ENCODE assay signal across 19 cellular contexts in the genomic region with DNA sequence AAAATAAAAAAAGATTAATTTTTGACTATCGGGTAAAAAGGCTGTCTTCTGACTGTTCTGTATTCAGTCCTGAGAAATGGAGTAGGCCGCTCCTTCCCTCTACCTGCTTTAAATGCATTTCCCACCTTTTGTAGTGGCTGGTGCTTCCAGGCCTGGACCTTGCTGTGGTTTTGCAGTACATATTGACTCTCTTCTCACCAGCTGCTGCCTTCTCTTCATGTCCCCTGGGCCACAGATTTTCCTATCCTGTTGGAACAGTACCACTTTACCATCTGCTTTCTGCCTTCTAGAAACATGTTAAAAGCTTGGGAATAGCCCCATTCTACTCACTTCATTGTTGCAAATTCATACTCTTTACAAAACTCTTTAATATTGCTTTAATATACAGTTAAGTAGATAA. TPM values are rescaled to one million over a fixed set of nuclear protein-coding genes. Genes with fewer than 3 reads are reported as not detected.
DNase-seq lines count a peak whose midpoint lies in the region; ATAC-seq and TF ChIP-seq lines count a peak whose summit lies in the region.
"Had no signal": no experiment of that assay in that cellular context is flagged by ENCODE, and none has a peak within 500 bp of the region (broad histone marks: within the 10 kb centered on the region; RNA-seq: fewer than 3 reads in every experiment).

No MANE protein-coding gene starts in this region.

- H4K91ac ChIP-seq in IMR-90 (ENCODE audit: insufficient read depth, low read depth, low read length), result no peak overlapping the region; the same call in 1 of the 2 replicates

- H3K79me1 ChIP-seq in IMR-90 (ENCODE audit: low read depth in 1 of 2, low read length in 2 of 2) (no peaks in the 10 kb centered on the region), mesendoderm (ENCODE audit: low read length) (no peaks in the 10 kb centered on the region)

- H3K27ac ChIP-seq in IMR-90 (ENCODE audit: insufficient read depth, low read length) (no peak overlapping the region), mesendoderm (ENCODE audit: low read depth, low read length) (no peak overlapping the region), Karpas-422 (ENCODE audit: low read length) (no peak overlapping the region)
- H3K27ac ChIP-seq: BLaER1, GM23248, SK-N-MC had no signal

- H3K9me2 ChIP-seq in Karpas-422 (replicated peaks; ENCODE audit: insufficient read depth, low read length), result no peaks in the 10 kb centered on the region

- no TSS peak for BruUV-seq in IMR-90 (replicated peaks; lab: Mats Ljungman, UMichigan)

- dilution Hi-C loops in IMR-90 (cut with HindIII; ENCODE audit: low sequenced_read_pairs, unreplicated experiment), result no loop called here

- H3K9me1 ChIP-seq in IMR-90 (ENCODE audit: insufficient read depth, low read length), result peaks cover 4% of the 10 kb centered on the region; the same call in 1 of the 2 replicates

- no peaks in the 10 kb centered on the region for H3K27me3 ChIP-seq in IMR-90 (ENCODE audit: control insufficient read depth, insufficient read depth, low read length)
- no peaks in the 10 kb centered on the region for H3K27me3 ChIP-seq in mesendoderm (ENCODE audit: insufficient read depth, low read length, poor library complexity)
- H3K27me3 ChIP-seq in Karpas-422 (ENCODE audit: low read length), result no peaks in the 10 kb centered on the region
- H3K27me3 ChIP-seq: BLaER1 had no signal

- no peak overlapping the region for H2BK20ac ChIP-seq in IMR-90 (ENCODE audit: low read depth, low read length)

- no peaks in the 10 kb centered on the region for H3K9me3 ChIP-seq in IMR-90 (ENCODE audit: control insufficient read depth, insufficient read depth, low read length)
- peaks cover 3% of the 10 kb centered on the region; the same call in 1 of the 2 replicates for H3K9me3 ChIP-seq in Karpas-422 (ENCODE audit: low read length)
- H3K9me3 ChIP-seq: A549, BLaER1, HAP-1 had no signal

- POLR2A ChIA-PET in IMR-90 (lab: Charles Lee; ENCODE audit: unreplicated experiment), result no interaction called here

- intact Hi-C loops in IMR-90 (cut with micrococcal nuclease), result no loop called here

- H3K23ac ChIP-seq in IMR-90 (ENCODE audit: low read depth, low read length) (no peak overlapping the region), mesendoderm (ENCODE audit: low read length) (no peak overlapping the region)

- DNase-seq in NCI-H446 (lab: John Stamatoyannopoulos, UW) (peak; percentile 7 to 21), NCI-H446 treated with DMSO at 0.1 percent for 48 hours (lab: John Stamatoyannopoulos, UW) (no peak), IMR-90 (no peak), NCI-H2171 treated with DMSO at 0.1 percent for 48 hours (lab: John Stamatoyannopoulos, UW) (peak; percentile 95), mesendoderm (no peak), Karpas-422 (no peak), NOMO-1 treated with DMSO at 0.1 percent for 48 hours (lab: John Stamatoyannopoulos, UW; ENCODE audit: unreplicated experiment) (no peak)
- DNase-seq: CD8-positive, alpha-beta T cell; GF-D8; GM23248; KG1; NCI-H2081; NCI-H774; SHP77 had no signal

- H2AK5ac ChIP-seq in IMR-90 (ENCODE audit: low read depth, low read length) (no peak overlapping the region; the same call in 1 of the 2 replicates), mesendoderm (ENCODE audit: low read length) (no peak overlapping the region)

- CTCF ChIA-PET in IMR-90 (lab: Yijun Ruan, JAX), result no interaction called here

- H3K4me2 ChIP-seq in IMR-90 (ENCODE audit: low read depth, low read length) (no peak overlapping the region), mesendoderm (ENCODE audit: low read length) (no peak overlapping the region), Karpas-422 (ENCODE audit: low read depth, low read length, poor library complexity, severe bottlenecking) (no peak overlapping the region)
- H3K4me2 ChIP-seq: A549, BLaER1 had no signal

- no peaks in the 10 kb centered on the region for H4K20me1 ChIP-seq in IMR-90 (ENCODE audit: insufficient read depth, low read length)
- no peaks in the 10 kb centered on the region for H4K20me1 ChIP-seq in Karpas-422 (ENCODE audit: insufficient read depth, low read depth, low read length)
- H4K20me1 ChIP-seq: BLaER1 had no signal

- H2BK15ac ChIP-seq in IMR-90 (ENCODE audit: low read depth, low read length) (peak overlapping the region; percentile 87; the same call in 1 of the 3 replicates), mesendoderm (replicated peaks; ENCODE audit: low read depth) (no peak overlapping the region)

- H3K18ac ChIP-seq in IMR-90 (ENCODE audit: low read depth, low read length) (no peak overlapping the region), mesendoderm (ENCODE audit: low read length) (no peak overlapping the region)

- no peak for TF ChIP-seq POLR2A in IMR-90 (IDR thresholded peaks at IDR 0.05; ENCODE audit: low read depth, low read length)

- H4K8ac ChIP-seq in IMR-90 (ENCODE audit: low read depth in 2 of 2, low read length in 2 of 2), result no peak overlapping the region; a peak in 1 of 4 replicates
- peak overlapping the region; percentile 28 for H4K8ac ChIP-seq in mesendoderm (ENCODE audit: low read depth, low read length)

- peaks cover 3% of the 10 kb centered on the region; the same call in 1 of the 2 replicates for H3K4me1 ChIP-seq in IMR-90 (ENCODE audit: control insufficient read depth, insufficient read depth, low read length)
- no peaks in the 10 kb centered on the region for H3K4me1 ChIP-seq in mesendoderm (ENCODE audit: control insufficient read depth, low read depth, low read length)
- H3K4me1 ChIP-seq in Karpas-422 (ENCODE audit: low read length), result no peaks in the 10 kb centered on the region
- H3K4me1 ChIP-seq: BLaER1, HAP-1 had no signal

- no peak overlapping the region for H3K56ac ChIP-seq in IMR-90 (ENCODE audit: extremely low read depth, insufficient read depth, low read length)
- H3K56ac ChIP-seq in mesendoderm (ENCODE audit: low read length), result no peak overlapping the region

- H3K36me3 ChIP-seq in IMR-90 (ENCODE audit: control insufficient read depth, insufficient read depth, low read length) (no peaks in the 10 kb centered on the region), mesendoderm (ENCODE audit: control insufficient read depth, insufficient read depth, low read length) (no peaks in the 10 kb centered on the region), Karpas-422 (ENCODE audit: insufficient read depth, low read length) (no peaks in the 10 kb centered on the region)
- H3K36me3 ChIP-seq: BLaER1, HAP-1 had no signal

- H3K4me3 ChIP-seq in IMR-90 (ENCODE audit: insufficient read depth, low read depth, low read length), result no peak overlapping the region
- H3K4me3 ChIP-seq in mesendoderm (ENCODE audit: low read length), result no peak overlapping the region
- H3K4me3 ChIP-seq in Karpas-422 (ENCODE audit: low read length), result no peak overlapping the region
- H3K4me3 ChIP-seq: A549, BLaER1, GM23248, HAP-1, SK-N-MC had no signal

- H2AFZ ChIP-seq in IMR-90 (replicated peaks; ENCODE audit: low read length, poor library complexity) (no peak overlapping the region), Karpas-422 (ENCODE audit: low read length) (no peak overlapping the region)
- H2AFZ ChIP-seq: GM23248 had no signal

- ATAC-seq in IMR-90 (ENCODE audit: low read depth), result no peak
- ATAC-seq: A549; CD8-positive, alpha-beta T cell; HepG2 had no signal

- H3K79me2 ChIP-seq in mesendoderm (ENCODE audit: control insufficient read depth, insufficient read depth, low read length), result no peaks in the 10 kb centered on the region
- H3K79me2 ChIP-seq in Karpas-422 (ENCODE audit: low read length), result no peaks in the 10 kb centered on the region

- in situ Hi-C loops in IMR-90 (cut with MboI; ENCODE audit: low sequenced_read_pairs), result no loop called here

- H4K5ac ChIP-seq in IMR-90 (ENCODE audit: low read depth, low read length), result no peak overlapping the region
- H4K5ac ChIP-seq in mesendoderm (ENCODE audit: low read length), result no peak overlapping the region

- TF ChIP-seq RAD21 in IMR-90 (IDR thresholded peaks at IDR 0.05; ENCODE audit: low read length), result no peak

- no peak for TF ChIP-seq CTCF in IMR-90 (conservative IDR thresholded peaks at IDR 0.05; ENCODE audit: low read depth, low read length)

- WGBS in IMR-90 (ENCODE audit: extremely low coverage in 2 of 2, insufficient read length in 1 of 2), 2 experiments, result no CpG with 5 or more reads among the region's 2 CpGs
- WGBS in mesendoderm (ENCODE audit: extremely low coverage, insufficient coverage, low lambda C conversion rate), result no CpG with 5 or more reads among the region's 2 CpGs

- H3K14ac ChIP-seq in IMR-90 (replicated peaks; ENCODE audit: low read depth, low read length), result no peak overlapping the region

- H3K4ac ChIP-seq in IMR-90 (ENCODE audit: low read depth, low read length), result no peak overlapping the region
- no peak overlapping the region for H3K4ac ChIP-seq in mesendoderm (ENCODE audit: low read depth, low read length)

- H2AK9ac ChIP-seq in IMR-90 (replicated peaks; ENCODE audit: low read depth, low read length, poor library complexity), result no peak overlapping the region

- H3K9ac ChIP-seq in IMR-90 (ENCODE audit: low read depth, low read length) (no peak overlapping the region), mesendoderm (ENCODE audit: low read length) (no peak overlapping the region), Karpas-422 (ENCODE audit: low read length) (no peak overlapping the region)
- H3K9ac ChIP-seq: BLaER1, GM23248 had no signal

- no peak overlapping the region for H2BK5ac ChIP-seq in IMR-90 (ENCODE audit: low read depth, low read length, poor library complexity, severe bottlenecking)
- H2BK5ac ChIP-seq in mesendoderm (ENCODE audit: low read length), result no peak overlapping the region

- H2BK120ac ChIP-seq in IMR-90 (ENCODE audit: low read depth, low read length) (no peak overlapping the region), mesendoderm (ENCODE audit: low read depth, low read length) (no peak overlapping the region)

TF ChIP-seq in IMR-90, 13 proteins besides CTCF, POLR2A, EP300 and RAD21 (continues in another document):
- no peak for TF ChIP-seq CHD1 (IDR thresholded peaks at IDR 0.05; ENCODE audit: low read depth, low read length)
- TF ChIP-seq MAFK (IDR thresholded peaks at IDR 0.05; ENCODE audit: low read depth, low read length), result no peak
- TF ChIP-seq NFE2L2 (IDR thresholded peaks at IDR 0.05; ENCODE audit: low read depth, low read length), result no peak
- no peak for TF ChIP-seq FOS (IDR thresholded peaks at IDR 0.05; ENCODE audit: low read depth, low read length)
- no peak for TF ChIP-seq CEBPB (IDR thresholded peaks at IDR 0.05; ENCODE audit: low read depth, low read length)
- TF ChIP-seq RFX5 (IDR thresholded peaks at IDR 0.05; ENCODE audit: low read depth, low read length), result no peak
- TF ChIP-seq SMC3 (IDR thresholded peaks at IDR 0.05; ENCODE audit: low read depth, low read length), result no peak

RNA-seq across cellular contexts. Expression of a gene that starts 17.1 kb away (rescaled TPM):
- 97.1 and 116 TPM in 2 replicates for total RNA-seq in IMR-90 (2012; rRNA removed)
- 19.3 and 21.2 TPM in 2 replicates for polyA plus RNA-seq in IMR-90 (2012; rRNA removed)
- polyA plus RNA-seq in IMR-90 (2012; cell fraction: cytosol; rRNA removed), result 9.7 and 16.1 TPM in 2 replicates
- polyA plus RNA-seq in IMR-90 (2012; cell fraction: nucleus; rRNA removed; ENCODE audit: low replicate concordance), result 8.7 and 33.3 TPM in 2 replicates
- polyA plus RNA-seq in mesendoderm (2013, experiment 1 of 2), result 1.8 TPM
- 1.5 TPM for polyA plus RNA-seq in mesendoderm (2013, experiment 2 of 2)
- not detected in 2 replicates for total RNA-seq in Karpas-422 (2014; rRNA removed; shearing (Covaris generic); ENCODE audit: low replicate concordance)
- total RNA-seq: CD8-positive, alpha-beta T cell had no signal

Comparison
In these comparisons a context has a peak if more than half of its experiments do, and no peak if none do; other contexts are left out.
1. DNase-seq: peak in NCI-H446 (2 of 2) and NCI-H2171 treated with DMSO at 0.1 percent for 48 hours (single experiment); none in NCI-H446 treated with DMSO at 0.1 percent for 48 hours (single experiment), IMR-90 (single experiment), mesendoderm (single experiment), Karpas-422 (single experiment) and NOMO-1 treated with DMSO at 0.1 percent for 48 hours (single experiment).
2. RNA of a gene that starts 17.1 kb away (total RNA-seq): 97.1 to 116 TPM in IMR-90; not detected in Karpas-422; every median in the first group is over 10 times any median in the second.